Comparison of ENCODE assay signal across 26 cellular contexts in genomic region chr1:61295818-61296537, GRCh38.
"Had no signal": no experiment of that assay in that cellular context is flagged by ENCODE, and none has a peak within 500 bp of the region (broad histone marks: within the 10 kb centered on the region; RNA-seq: fewer than 3 reads in every experiment).

No MANE protein-coding gene starts in this region.

- H3K27ac Mint-ChIP-seq: effector memory CD8-positive, alpha-beta T cell; naive B cell; natural killer cell treated with Interleukin-12 subunit alpha and Interleukin-12 subunit beta and Interleukin-15 and Interleukin-18, amount 100 ng/mL, for 72 hours; progenitor cell of endocrine pancreas had no signal

- H3K9me3 Mint-ChIP-seq: effector memory CD8-positive, alpha-beta T cell; natural killer cell treated with Interleukin-12 subunit alpha and Interleukin-12 subunit beta and Interleukin-15 and Interleukin-18, amount 100 ng/mL, for 72 hours; neural crest cell had no signal

- ATAC-seq: effector memory CD8-positive, alpha-beta T cell; gastrocnemius medialis; heart left ventricle; left ventricle myocardium superior; lower lobe of right lung; mucosa of descending colon; natural killer cell treated with Interleukin-12 subunit alpha and Interleukin-12 subunit beta and Interleukin-15 and Interleukin-18, amount 100 ng/mL, for 72 hours; sciatic nerve had no signal

- H3K27ac ChIP-seq: gastrocnemius medialis, heart left ventricle, hepatocyte, lower lobe of right lung, parathyroid adenoma, right atrium auricular region, stomach, thyroid gland, vagina had no signal

- H3K27me3 Mint-ChIP-seq: effector memory CD8-positive, alpha-beta T cell had no signal

- H3K4me3 Mint-ChIP-seq: effector memory CD8-positive, alpha-beta T cell; naive B cell; natural killer cell treated with Interleukin-12 subunit alpha and Interleukin-12 subunit beta and Interleukin-15 and Interleukin-18, amount 100 ng/mL, for 72 hours; neural crest cell had no signal

- H2AFZ ChIP-seq: hepatocyte, parathyroid adenoma had no signal

- H3K4me1 Mint-ChIP-seq: naive B cell had no signal

- H3K36me3 ChIP-seq: gastrocnemius medialis, heart left ventricle, lower lobe of right lung, right atrium auricular region, stomach, thyroid gland, vagina had no signal

- H3K9me3 ChIP-seq: gastrocnemius medialis, heart left ventricle, lower lobe of right lung, mucosa of descending colon, right atrium auricular region, stomach, thyroid gland, vagina had no signal

- H3K4me2 ChIP-seq: hepatocyte, smooth muscle cell had no signal

- DNase-seq: cortex of kidney; effector memory CD8-positive, alpha-beta T cell; erythroblast; gastrocnemius medialis; heart left ventricle; left ventricle myocardium superior; lower lobe of right lung; mucosa of descending colon; naive B cell; stimulated activated CD4-positive, alpha-beta T cell treated with anti-CD3 and anti-CD28 coated beads, Interleukin-12 subunit alpha, Interleukin-12 subunit beta, amount 100 ng/mL, for 4 hours; stimulated activated CD4-positive, alpha-beta T cell treated with anti-CD3 and anti-CD28 coated beads, Interleukin-1b, Interleukin-23, amount 100 ng/mL, for 48 hours; stimulated activated CD4-positive, alpha-beta T cell treated with anti-CD3 and anti-CD28 coated beads, Interleukin-4, amount 100 ng/mL, for 1 hour; stimulated activated CD8-positive, alpha-beta memory T cell treated with anti-CD3 and anti-CD28 coated beads, Interleukin-4, amount 100 ng/mL, for 48 hours; stimulated activated naive CD4-positive, alpha-beta T cell treated with Interleukin-2 at 50 U/mL for 16 hours; stomach; thyroid gland; trophoblast cell had no signal

- H3K9ac ChIP-seq: parathyroid adenoma had no signal

- H3K27me3 ChIP-seq: gastrocnemius medialis, heart left ventricle, hepatocyte, right atrium auricular region, stomach, thyroid gland, vagina had no signal

- H3K4me1 ChIP-seq: parathyroid adenoma had no signal

- H3K4me3 ChIP-seq: gastrocnemius medialis, heart left ventricle, hepatocyte, lower lobe of right lung, mucosa of descending colon, right atrium auricular region, smooth muscle cell, stomach, thyroid gland, vagina had no signal
